In genomic region chr6:93294879-93295278, GRCh38 we compare ENCODE assay signal across 17 cellular contexts.
DNase-seq lines count a peak whose midpoint lies in the region; ATAC-seq and TF ChIP-seq lines count a peak whose summit lies in the region.
"Had no signal": no experiment of that assay in that cellular context is flagged by ENCODE, and none has a peak within 500 bp of the region (broad histone marks: within the 10 kb centered on the region; RNA-seq: fewer than 3 reads in every experiment).

No MANE protein-coding gene starts in this region.

- no peaks in the 10 kb centered on the region for H3K36me3 ChIP-seq in HEK293 (ENCODE audit: control insufficient read depth in 2 of 2, insufficient read depth in 1 of 2, low read length in 2 of 2)
- no peaks in the 10 kb centered on the region for H3K36me3 ChIP-seq in effector memory CD4-positive, alpha-beta T cell (ENCODE audit: control insufficient read depth, insufficient read depth, low read length)
- H3K36me3 ChIP-seq: BLaER1 treated with 17β-estradiol and CSF1 and Interleukin-3, amounts not matched to agents 10 nM and 100 nM had no signal

- ATAC-seq in GM18868 (IDR thresholded peaks at IDR 0.05; ENCODE audit: unreplicated experiment) (no peak), HG03457 (IDR thresholded peaks at IDR 0.05; ENCODE audit: unreplicated experiment) (no peak)
- ATAC-seq: A549; CD8-positive, alpha-beta T cell had no signal

- H3K4me3 ChIP-seq in HEK293 (ENCODE audit: low read depth, low read length) = no peak overlapping the region
- no peak overlapping the region for H3K4me3 ChIP-seq in effector memory CD4-positive, alpha-beta T cell (ENCODE audit: insufficient read depth, low read depth, low read length, poor library complexity, severe bottlenecking)
- H3K4me3 ChIP-seq: A549; BLaER1 treated with 17β-estradiol and CSF1 and Interleukin-3, amounts not matched to agents 10 nM and 100 nM had no signal

- H3K4me1 ChIP-seq in HEK293 (ENCODE audit: control insufficient read depth, insufficient read depth, low read length) = peaks cover 28% of the 10 kb centered on the region
- H3K4me1 ChIP-seq in effector memory CD4-positive, alpha-beta T cell (ENCODE audit: control insufficient read depth, insufficient read depth, low read length, poor library complexity, severe bottlenecking) = no peaks in the 10 kb centered on the region
- H3K4me1 ChIP-seq: A549; BLaER1 treated with 17β-estradiol and CSF1 and Interleukin-3, amounts not matched to agents 10 nM and 100 nM; Caco-2 had no signal

- CTCF ChIA-PET in HEK293 (lab: Yijun Ruan, JAX) = no interaction called here

- POLR2A ChIA-PET in HEK293 (lab: Yijun Ruan, JAX) = no interaction called here

- TF ChIP-seq CTCF in HEK293 (tag by site-specific recombination; IDR thresholded peaks at IDR 0.05) = no peak

- DNase-seq in NCI-H146 treated with DMSO at 0.1 percent for 48 hours (lab: John Stamatoyannopoulos, UW; ENCODE audit: unreplicated experiment) = peak; percentile 31
- DNase-seq in SK-N-DZ (ENCODE audit: low spot score) = peak; percentile 26
- no peak for DNase-seq in effector memory CD4-positive, alpha-beta T cell
- DNase-seq: AML-193; Caco-2; Calu3; CD4-positive, alpha-beta T cell; CD8-positive, alpha-beta T cell; DMS79 treated with DMSO at 0.1 percent for 48 hours; GF-D8 had no signal

- H3K27me3 ChIP-seq in effector memory CD4-positive, alpha-beta T cell (replicated peaks; ENCODE audit: control insufficient read depth, insufficient read depth, low read length, poor library complexity, severe bottlenecking) = no peaks in the 10 kb centered on the region
- H3K27me3 ChIP-seq: BLaER1 treated with 17β-estradiol and CSF1 and Interleukin-3, amounts not matched to agents 10 nM and 100 nM had no signal

- no peaks in the 10 kb centered on the region; the same call in 1 of the 2 replicates for H3K9me3 ChIP-seq in HEK293 (ENCODE audit: control insufficient read depth, insufficient read depth, low read depth, low read length)
- no peaks in the 10 kb centered on the region for H3K9me3 ChIP-seq in effector memory CD4-positive, alpha-beta T cell (ENCODE audit: control insufficient read depth, low read length)
- H3K9me3 ChIP-seq: A549, Caco-2 had no signal

- no peak overlapping the region for H3K27ac ChIP-seq in HEK293 (ENCODE audit: extremely low read depth, low read depth, low read length)
- no peak overlapping the region for H3K27ac ChIP-seq in effector memory CD4-positive, alpha-beta T cell (ENCODE audit: insufficient read depth, low read length, poor library complexity, severe bottlenecking)
- H3K27ac ChIP-seq: 22Rv1; A549; BLaER1 treated with 17β-estradiol and CSF1 and Interleukin-3, amounts not matched to agents 10 nM and 100 nM; C4-2B had no signal

TF ChIP-seq in HEK293, 187 proteins besides CTCF, POLR2A, EP300 and RAD21:
- TF ChIP-seq ZNF785 (tag by site-specific recombination; IDR thresholded peaks at IDR 0.05) (no peak), ZNF202 (tag by site-specific recombination; IDR thresholded peaks at IDR 0.05; ENCODE audit: borderline replicate concordance) (peak; percentile 25; the same call in 1 of the 2 replicates), PRDM1 (tag by site-specific recombination; IDR thresholded peaks at IDR 0.05) (peak; percentile 72), ZNF366 (tag by site-specific recombination; conservative IDR thresholded peaks at IDR 0.05) (peak; percentile 62), ZNF596 (tag by site-specific recombination; IDR thresholded peaks at IDR 0.05) (peak; percentile 93), PRDM6 (tag by site-specific recombination; IDR thresholded peaks at IDR 0.05) (no peak), ZNF266 (tag by site-specific recombination; IDR thresholded peaks at IDR 0.05; ENCODE audit: low read depth) (no peak)
TF ChIP-seq in HEK293: peak in this region for 4.

Comparison
In these comparisons a context has a peak if more than half of its experiments do, and no peak if none do; other contexts are left out.
1. DNase-seq: peak in NCI-H146 treated with DMSO at 0.1 percent for 48 hours (single experiment) and SK-N-DZ (single experiment); none in effector memory CD4-positive, alpha-beta T cell (0 of 3).